ENCODE assay signal across 21 cellular contexts in genomic region chr17:32357615-32358014, GRCh38. TPM values are rescaled to one million over a fixed set of nuclear protein-coding genes. Genes with fewer than 3 reads are reported as not detected.
DNase-seq lines count a peak whose midpoint lies in the region; ATAC-seq and TF ChIP-seq lines count a peak whose summit lies in the region.
"Had no signal": no experiment of that assay in that cellular context is flagged by ENCODE, and none has a peak within 500 bp of the region (broad histone marks: within the 10 kb centered on the region; RNA-seq: fewer than 3 reads in every experiment).

No MANE protein-coding gene starts in this region.

- no peak overlapping the region for H2AFZ ChIP-seq in mammary epithelial cell (ENCODE audit: low read depth, low read length)

- WGBS in mammary epithelial cell (ENCODE audit: low coverage, missing lambda C conversion rate) = 71% methylated on average over 6 of the region's 8 CpGs

- no peaks in the 10 kb centered on the region for H3K27me3 ChIP-seq in breast epithelium
- H3K27me3 ChIP-seq in mammary epithelial cell (ENCODE audit: insufficient read depth, low read length) = no peaks in the 10 kb centered on the region
- H3K27me3 ChIP-seq in foreskin keratinocyte = no peaks in the 10 kb centered on the region
- H3K27me3 ChIP-seq: BLaER1 had no signal

- H3K9me3 ChIP-seq in breast epithelium = no peaks in the 10 kb centered on the region
- H3K9me3 ChIP-seq in mammary epithelial cell (replicated peaks; ENCODE audit: insufficient read depth, low read length) = no peaks in the 10 kb centered on the region
- H3K9me3 ChIP-seq: BLaER1 had no signal

- H3K36me3 ChIP-seq in breast epithelium (peaks cover 9% of the 10 kb centered on the region), mammary epithelial cell (ENCODE audit: insufficient read depth, low read length) (peaks cover 56% of the 10 kb centered on the region)

- ATAC-seq in foreskin keratinocyte = peak; percentile 73
- ATAC-seq: Panc1 had no signal

- POLR2A ChIA-PET in MCF 10A (lab: Yijun Ruan, JAX) = interaction anchor here (0.6 to 2.0 kb wide), 5 partner anchors 9 to 134 kb away, joined by 3 to 6 read pairs (median 3); partner anchors contain the start of gene C17orf75

- no TSS peak for BruUV-seq in MCF 10A (replicated peaks; lab: Mats Ljungman, UMichigan)
- BruUV-seq in mammary epithelial cell (replicated peaks; lab: Mats Ljungman, UMichigan) = no TSS peak

- H4K20me1 ChIP-seq in mammary epithelial cell (ENCODE audit: insufficient read depth, low read length) = peaks cover 36% of the 10 kb centered on the region

- H3K27me3 Mint-ChIP-seq in MCF 10A (ENCODE audit: insufficient read depth, unreplicated experiment) = no peaks in the 10 kb centered on the region
- no peaks in the 10 kb centered on the region for H3K27me3 Mint-ChIP-seq in activated naive CD4-positive, alpha-beta T cell treated with anti-CD3 and anti-CD28 coated beads, Interleukin-2, amount 10 ng/mL, durations not matched to agents 7 days and 5 days
- H3K27me3 Mint-ChIP-seq: CD4-positive, CD25-positive, alpha-beta regulatory T cell; IgD-negative memory B cell had no signal

- intact Hi-C loops in MCF 10A (cut with micrococcal nuclease) = loop anchor here (10.0 kb wide), 1 partner anchor 87 kb away; the partner anchor contains the start of gene PSMD11
- intact Hi-C loops in breast epithelium (cut with DNase I; ENCODE audit: low total_unique reads) = no loop called here
- intact Hi-C loops in mammary epithelial cell (cut with micrococcal nuclease) = no loop called here

- H3K4me1 Mint-ChIP-seq in MCF 10A (ENCODE audit: insufficient read depth, unreplicated experiment) = peaks cover 32% of the 10 kb centered on the region
- H3K4me1 Mint-ChIP-seq in activated naive CD4-positive, alpha-beta T cell treated with anti-CD3 and anti-CD28 coated beads, Interleukin-2, amount 10 ng/mL, durations not matched to agents 7 days and 5 days = peaks cover 55% of the 10 kb centered on the region

- H3K27ac ChIP-seq in breast epithelium (no peak overlapping the region), mammary epithelial cell (ENCODE audit: insufficient read depth, low read depth, low read length) (no peak overlapping the region), foreskin keratinocyte (no peak overlapping the region)
- H3K27ac ChIP-seq: BLaER1, HL-60 had no signal

- H3K79me2 ChIP-seq in mammary epithelial cell (ENCODE audit: insufficient read depth, low read length) = peaks cover 98% of the 10 kb centered on the region

- TF ChIP-seq POLR2A in breast epithelium (IDR thresholded peaks at IDR 0.05) = no peak

- H3K4me2 ChIP-seq in mammary epithelial cell (ENCODE audit: insufficient read depth, low read depth, low read length) = no peak overlapping the region
- H3K4me2 ChIP-seq: BLaER1 had no signal

- H3K9me3 Mint-ChIP-seq in MCF 10A (ENCODE audit: unreplicated experiment) = no peaks in the 10 kb centered on the region
- no peaks in the 10 kb centered on the region for H3K9me3 Mint-ChIP-seq in activated naive CD4-positive, alpha-beta T cell treated with anti-CD3 and anti-CD28 coated beads, Interleukin-2, amount 10 ng/mL, durations not matched to agents 7 days and 5 days
- H3K9me3 Mint-ChIP-seq: CD4-positive, CD25-positive, alpha-beta regulatory T cell; IgD-negative memory B cell had no signal

- peaks cover 95% of the 10 kb centered on the region for H3K36me3 Mint-ChIP-seq in MCF 10A (ENCODE audit: insufficient read depth, unreplicated experiment)
- peaks cover 59% of the 10 kb centered on the region for H3K36me3 Mint-ChIP-seq in activated naive CD4-positive, alpha-beta T cell treated with anti-CD3 and anti-CD28 coated beads, Interleukin-2, amount 10 ng/mL, durations not matched to agents 7 days and 5 days
- H3K36me3 Mint-ChIP-seq: IgD-negative memory B cell had no signal

- in situ Hi-C loops in mammary epithelial cell (cut with MboI; ENCODE audit: low sequenced_read_pairs in 2 of 2) = no loop called here

- dilution Hi-C loops in mammary epithelial cell (cut with HindIII; ENCODE audit: low sequenced_read_pairs) = no loop called here

- no peak overlapping the region for H3K4me3 Mint-ChIP-seq in MCF 10A (ENCODE audit: unreplicated experiment)
- no peak overlapping the region for H3K4me3 Mint-ChIP-seq in activated naive CD4-positive, alpha-beta T cell treated with anti-CD3 and anti-CD28 coated beads, Interleukin-2, amount 10 ng/mL, durations not matched to agents 7 days and 5 days

- peaks cover 0 to 23% of the 10 kb centered on the region in 2 donors for H3K4me1 ChIP-seq in breast epithelium
- peaks cover 33% of the 10 kb centered on the region for H3K4me1 ChIP-seq in mammary epithelial cell (ENCODE audit: insufficient read depth, low read length)
- peaks cover 19% of the 10 kb centered on the region for H3K4me1 ChIP-seq in foreskin keratinocyte

- no peak overlapping the region for H3K9ac ChIP-seq in mammary epithelial cell (ENCODE audit: insufficient read depth, low read length)
- H3K9ac ChIP-seq: BLaER1 had no signal

- CTCF ChIA-PET in MCF 10A (lab: Yijun Ruan, JAX) = interaction anchor here (1.0 kb wide), 1 partner anchor 87 kb away, joined by 3 read pairs; the partner anchor contains the start of gene PSMD11
- CTCF ChIA-PET in mammary epithelial cell (lab: Charles Lee; ENCODE audit: low non-redundant PET) = no interaction called here
- CTCF ChIA-PET in activated naive CD4-positive, alpha-beta T cell treated with anti-CD3 and anti-CD28 coated beads, Interleukin-2, amount 10 ng/mL, durations not matched to agents 7 days and 5 days (lab: Charles Lee) = interaction anchor here (0.5 kb wide), 1 partner anchor 248 kb away, joined by 3 read pairs; no protein-coding TSS in a partner anchor

- DNase-seq in MCF 10A (ENCODE audit: unreplicated experiment) (peak; percentile 56), breast epithelium (ENCODE audit: low spot score in 2 of 2) (no peak), mammary epithelial cell (peak; percentile 35), foreskin keratinocyte (peak; percentile 9 to 36), NCI-H2227 treated with DMSO at 0.1 percent for 48 hours (lab: John Stamatoyannopoulos, UW) (no peak), mesenteric fat pad (ENCODE audit: low spot score) (no peak)
- DNase-seq in activated naive CD4-positive, alpha-beta T cell treated with anti-CD3 and anti-CD28 coated beads, Interleukin-2, amount 10 ng/mL, durations not matched to agents 7 days and 5 days = no peak
- DNase-seq: CD4-positive, CD25-positive, alpha-beta regulatory T cell; DMS153; DND-41; HCEC 1CT; MV-4-11; NCI-H1105; NCI-H1436 treated with DMSO at 0.1 percent for 48 hours; NCI-H187 treated with DMSO at 0.1 percent for 48 hours; NCI-H526 treated with DMSO at 0.1 percent for 48 hours; SHP77 treated with DMSO at 0.1 percent for 48 hours had no signal

- TF ChIP-seq CTCF in MCF 10A (IDR thresholded peaks at IDR 0.05; ENCODE audit: unreplicated experiment) (no peak), breast epithelium (IDR thresholded peaks at IDR 0.05) (no peak), mammary epithelial cell (conservative IDR thresholded peaks at IDR 0.05 in 1 of 2, IDR thresholded peaks at IDR 0.05 in 1 of 2; ENCODE audit: extremely low read depth in 1 of 2, insufficient read depth in 1 of 2, low read depth in 1 of 2, low read length in 2 of 2) (no peak), foreskin keratinocyte (conservative IDR thresholded peaks at IDR 0.05) (no peak)

- H3K4me3 ChIP-seq in breast epithelium (no peak overlapping the region), mammary epithelial cell (replicated peaks in 1 of 3; ENCODE audit: insufficient read depth in 1 of 3, low read depth in 2 of 3, low read length in 3 of 3) (no peak overlapping the region)
- H3K4me3 ChIP-seq: BLaER1 had no signal

- H3K27ac Mint-ChIP-seq in MCF 10A (ENCODE audit: low read depth, unreplicated experiment) = no peak overlapping the region
- no peak overlapping the region for H3K27ac Mint-ChIP-seq in activated naive CD4-positive, alpha-beta T cell treated with anti-CD3 and anti-CD28 coated beads, Interleukin-2, amount 10 ng/mL, durations not matched to agents 7 days and 5 days
- H3K27ac Mint-ChIP-seq: CD4-positive, CD25-positive, alpha-beta regulatory T cell; IgD-negative memory B cell had no signal

RNA-seq across cellular contexts. Expression of gene ZNF207, which starts 7.7 kb away (rescaled TPM):
- 167 and 179 TPM in 2 replicates for total RNA-seq in MCF 10A (2022)
- 100 to 1,000 TPM; 145 to 238 (median 172) TPM for total RNA-seq in breast epithelium
- 100 to 1,000 TPM; 134 to 169 TPM for total RNA-seq in mammary epithelial cell
- polyA plus RNA-seq in mammary epithelial cell = 210 TPM
- 122 TPM for polyA minus RNA-seq in mammary epithelial cell
- total RNA-seq in foreskin keratinocyte = 185 and 202 TPM in 2 replicates
- 118 and 144 TPM in 2 replicates for polyA plus RNA-seq in foreskin keratinocyte
- total RNA-seq in mesenteric fat pad = 157 TPM

RNA-seq across cellular contexts. Expression of gene C17orf75, which starts 15.6 kb away (rescaled TPM):
- 11.5 and 18.1 TPM in 2 replicates for total RNA-seq in MCF 10A (2022)
- 10 to 100 TPM; 11.5 to 16.5 (median 14.7) TPM for total RNA-seq in breast epithelium
- total RNA-seq in mammary epithelial cell = 10 to 100 TPM; 16.2 to 24.5 TPM
- polyA plus RNA-seq in mammary epithelial cell = 10.6 TPM
- 10.3 TPM for polyA minus RNA-seq in mammary epithelial cell
- total RNA-seq in foreskin keratinocyte = 20.1 and 21.8 TPM in 2 replicates
- 15.3 and 17.1 TPM in 2 replicates for polyA plus RNA-seq in foreskin keratinocyte
- total RNA-seq in mesenteric fat pad = 8.6 TPM

Comparison
In these comparisons a context has a peak if more than half of its experiments do, and no peak if none do; other contexts are left out.
1. DNase-seq: peak in MCF 10A (single experiment), mammary epithelial cell (single experiment) and foreskin keratinocyte (2 of 2); none in breast epithelium (0 of 2), activated naive CD4-positive, alpha-beta T cell treated with anti-CD3 and anti-CD28 coated beads, Interleukin-2, amount 10 ng/mL, durations not matched to agents 7 days and 5 days (single experiment), NCI-H2227 treated with DMSO at 0.1 percent for 48 hours (single experiment) and mesenteric fat pad (single experiment).